24 cellular contexts compared by ENCODE assay signal in the genomic region with DNA sequence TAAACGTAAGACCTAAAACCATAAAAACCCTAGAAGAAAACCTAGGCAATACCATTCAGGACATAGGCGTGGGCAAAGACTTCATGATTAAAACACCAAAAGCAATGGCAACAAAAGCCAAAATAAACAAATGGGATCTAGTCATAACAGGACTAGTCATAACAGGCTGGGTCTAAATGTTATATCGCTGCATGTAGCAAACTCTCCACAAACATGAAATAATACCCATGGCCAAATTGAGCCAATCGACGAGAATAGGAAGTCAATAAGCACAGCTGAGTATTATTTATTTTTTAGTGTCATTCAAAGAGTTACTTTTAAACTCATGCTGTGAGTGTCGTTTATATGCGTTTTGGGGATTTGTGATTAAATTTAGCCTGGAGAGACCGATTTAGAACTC.
DNase-seq lines count a peak whose midpoint lies in the region; ATAC-seq and TF ChIP-seq lines count a peak whose summit lies in the region.
"Had no signal": no experiment of that assay in that cellular context is flagged by ENCODE, and none has a peak within 500 bp of the region (broad histone marks: within the 10 kb centered on the region; RNA-seq: fewer than 3 reads in every experiment).

No MANE protein-coding gene starts in this region.

- ATAC-seq in PC-3 (peak; percentile 45), HG03280 (IDR thresholded peaks at IDR 0.05; ENCODE audit: unreplicated experiment) (no peak)
- no peak for ATAC-seq in activated CD4-positive, alpha-beta T cell treated with anti-CD3 and anti-CD28 coated beads for 36 hours
- ATAC-seq: A549, foreskin keratinocyte, HCT116 had no signal

- no peaks in the 10 kb centered on the region for H3K4me1 Mint-ChIP-seq in activated CD4-positive, alpha-beta T cell treated with anti-CD3 and anti-CD28 coated beads for 36 hours
- H3K4me1 Mint-ChIP-seq: brain had no signal

- H3K27me3 ChIP-seq in PC-3 (ENCODE audit: low read length) = peaks cover 52% of the 10 kb centered on the region
- H3K27me3 ChIP-seq: ovary, tibial nerve had no signal

- H2AFZ ChIP-seq in PC-3 (ENCODE audit: low read length) = no peak overlapping the region

- H4K20me1 ChIP-seq in PC-3 (ENCODE audit: low read length) = no peaks in the 10 kb centered on the region

- CTCF ChIA-PET in PC-3 (lab: Charles Lee) = no interaction called here
- CTCF ChIA-PET in activated CD4-positive, alpha-beta T cell treated with anti-CD3 and anti-CD28 coated beads for 36 hours (lab: Charles Lee) = no interaction called here

- no peaks in the 10 kb centered on the region for H3K27me3 Mint-ChIP-seq in activated CD4-positive, alpha-beta T cell treated with anti-CD3 and anti-CD28 coated beads for 36 hours
- H3K27me3 Mint-ChIP-seq: activated T-cell treated with anti-CD3 and anti-CD28 coated beads, Interleukin-2, amount 50 U/mL, for 24 hours; brain had no signal

- no peak overlapping the region for H3K27ac ChIP-seq in PC-3 (ENCODE audit: low read length)
- H3K27ac ChIP-seq: A549, foreskin keratinocyte, ovary, tibial nerve had no signal

- no peaks in the 10 kb centered on the region for H3K9me2 ChIP-seq in PC-3 (replicated peaks; ENCODE audit: low read length)

- H3K9me3 ChIP-seq in PC-3 (ENCODE audit: low read length) = no peaks in the 10 kb centered on the region
- H3K9me3 ChIP-seq: A549, ovary, tibial nerve had no signal

- no peaks in the 10 kb centered on the region for H3K36me3 Mint-ChIP-seq in activated CD4-positive, alpha-beta T cell treated with anti-CD3 and anti-CD28 coated beads for 36 hours (ENCODE audit: low read depth)
- H3K36me3 Mint-ChIP-seq: brain had no signal

- H3K4me3 ChIP-seq in PC-3 (ENCODE audit: low read length) (no peak overlapping the region), epithelial cell of esophagus (ENCODE audit: low read length) (no peak overlapping the region)
- H3K4me3 ChIP-seq: A549, ovary, smooth muscle cell, tibial nerve had no signal

- H3K79me2 ChIP-seq in PC-3 (ENCODE audit: low read length) = no peaks in the 10 kb centered on the region

- TF ChIP-seq CTCF in PC-3 (conservative IDR thresholded peaks at IDR 0.05; ENCODE audit: low read depth, low read length) (no peak), epithelial cell of esophagus (IDR thresholded peaks at IDR 0.05; ENCODE audit: insufficient read depth, low read depth, low read length, missing control alignments) (no peak)

- POLR2A ChIA-PET in PC-3 (lab: Charles Lee; ENCODE audit: unreplicated experiment) = no interaction called here
- POLR2A ChIA-PET in activated CD4-positive, alpha-beta T cell treated with anti-CD3 and anti-CD28 coated beads for 36 hours (lab: Charles Lee) = no interaction called here

- no peaks in the 10 kb centered on the region for H3K36me3 ChIP-seq in PC-3 (ENCODE audit: low read depth, low read length)
- H3K36me3 ChIP-seq: ovary, tibial nerve had no signal

- H3K27ac Mint-ChIP-seq in activated CD4-positive, alpha-beta T cell treated with anti-CD3 and anti-CD28 coated beads for 36 hours = no peak overlapping the region
- H3K27ac Mint-ChIP-seq: activated T-cell treated with anti-CD3 and anti-CD28 coated beads, Interleukin-2, amount 50 U/mL, for 24 hours; brain had no signal

- H3K4me2 ChIP-seq in PC-3 (ENCODE audit: low read length) = no peak overlapping the region
- H3K4me2 ChIP-seq: A549, smooth muscle cell had no signal

- H3K4me1 ChIP-seq in PC-3 (ENCODE audit: insufficient read depth, low read length) = no peaks in the 10 kb centered on the region
- H3K4me1 ChIP-seq: A549, foreskin keratinocyte, tibial nerve had no signal

- no peaks in the 10 kb centered on the region for H3K9me3 Mint-ChIP-seq in activated CD4-positive, alpha-beta T cell treated with anti-CD3 and anti-CD28 coated beads for 36 hours (ENCODE audit: low read depth)
- H3K9me3 Mint-ChIP-seq: activated T-cell treated with anti-CD3 and anti-CD28 coated beads, Interleukin-2, amount 50 U/mL, for 24 hours; brain had no signal

- peak; percentile 48 for DNase-seq in DMS153 treated with DMSO at 0.1 percent for 48 hours (lab: John Stamatoyannopoulos, UW; ENCODE audit: unreplicated experiment)
- DNase-seq in NCI-H1105 treated with DMSO at 0.1 percent for 48 hours (lab: John Stamatoyannopoulos, UW) = peak; percentile 30
- peak; percentile 3 for DNase-seq in PC-3
- peak; percentile 65 for DNase-seq in epithelial cell of esophagus (ENCODE audit: low read depth)
- no peak for DNase-seq in SK-N-DZ (ENCODE audit: low spot score)
- DNase-seq in activated CD4-positive, alpha-beta T cell treated with anti-CD3 and anti-CD28 coated beads for 36 hours = no peak
- DNase-seq in NCI-H446 (lab: John Stamatoyannopoulos, UW) = no peak
- DNase-seq: activated CD4-positive, alpha-beta T cell treated with anti-CD3 and anti-CD28 coated beads for 48 hours; activated CD8-positive, alpha-beta memory T cell treated with anti-CD3 and anti-CD28 coated beads for 24 hours; activated gamma-delta T cell treated with Interleukin-2 at 50 U/mL for 16 hours; activated T-cell treated with anti-CD3 and anti-CD28 coated beads, Interleukin-2, amount 50 U/mL, for 24 hours; effector CD8-positive, alpha-beta T cell; GDM1; KG1; NCI-H82; ovary; retina had no signal

- no peaks in the 10 kb centered on the region for H3F3A ChIP-seq in PC-3 (ENCODE audit: low read length, unreplicated experiment)

- no peak overlapping the region for H3K9ac ChIP-seq in PC-3 (ENCODE audit: low read length)

- no peak overlapping the region for H3K4me3 Mint-ChIP-seq in activated CD4-positive, alpha-beta T cell treated with anti-CD3 and anti-CD28 coated beads for 36 hours
- H3K4me3 Mint-ChIP-seq: activated T-cell treated with anti-CD3 and anti-CD28 coated beads, Interleukin-2, amount 50 U/mL, for 24 hours; brain had no signal

- no TSS peak for BruUV-seq in PC-3 (replicated peaks; lab: Mats Ljungman, UMichigan)

- intact Hi-C loops in PC-3 (cut with micrococcal nuclease) = no loop called here
- intact Hi-C loops in activated CD4-positive, alpha-beta T cell treated with anti-CD3 and anti-CD28 coated beads for 36 hours (cut with DNase I, micrococcal nuclease) = no loop called here

Comparison
In these comparisons a context has a peak if more than half of its experiments do, and no peak if none do; other contexts are left out.
1. DNase-seq: peak in DMS153 treated with DMSO at 0.1 percent for 48 hours (single experiment), NCI-H1105 treated with DMSO at 0.1 percent for 48 hours (single experiment), PC-3 (single experiment) and epithelial cell of esophagus (single experiment); none in SK-N-DZ (single experiment), activated CD4-positive, alpha-beta T cell treated with anti-CD3 and anti-CD28 coated beads for 36 hours (single experiment) and NCI-H446 (0 of 2).